Comparison of ENCODE assay signal across 10 cellular contexts in genomic region chr2:1731512-1731962, GRCh38. TPM values are rescaled to one million over a fixed set of nuclear protein-coding genes. Genes with fewer than 3 reads are reported as not detected.
DNase-seq lines count a peak whose midpoint lies in the region; ATAC-seq and TF ChIP-seq lines count a peak whose summit lies in the region.
"Had no signal": no experiment of that assay in that cellular context is flagged by ENCODE, and none has a peak within 500 bp of the region (broad histone marks: within the 10 kb centered on the region; RNA-seq: fewer than 3 reads in every experiment).

No MANE protein-coding gene starts in this region.

- H3K9ac ChIP-seq in neuronal stem cell (ENCODE audit: low read depth, low read length, poor library complexity): peak overlapping the region; percentile 45

- no peak overlapping the region for H2BK5ac ChIP-seq in neuronal stem cell (ENCODE audit: low read length)

- H3K4me1 ChIP-seq in neuronal stem cell (ENCODE audit: control insufficient read depth in 2 of 2, insufficient read depth in 1 of 2, low read depth in 1 of 2, low read length in 2 of 2): peaks cover 13 to 39% of the 10 kb centered on the region in 2 donors

- H3K4me1 Mint-ChIP-seq in activated naive CD4-positive, alpha-beta T cell treated with anti-CD3 and anti-CD28 coated beads, Interleukin-2, amount 10 ng/mL, durations not matched to agents 7 days and 5 days: no peaks in the 10 kb centered on the region

- POLR2A ChIA-PET in AG04449 (lab: Yijun Ruan, JAX): interaction anchor here (0.7 to 6.1 kb wide), 10 partner anchors 9 to 159 kb away, joined by 3 to 64 read pairs (median 6); partner anchors contain the start of gene PXDN

- no peak overlapping the region for H3K27ac Mint-ChIP-seq in activated naive CD4-positive, alpha-beta T cell treated with anti-CD3 and anti-CD28 coated beads, Interleukin-2, amount 10 ng/mL, durations not matched to agents 7 days and 5 days

- no peaks in the 10 kb centered on the region for H3K36me3 ChIP-seq in neuronal stem cell (replicated peaks in 1 of 2; ENCODE audit: control insufficient read depth in 2 of 2, insufficient read depth in 2 of 2, low read length in 2 of 2)

- H3K4ac ChIP-seq in neuronal stem cell (ENCODE audit: low read length): no peak overlapping the region

- no peak overlapping the region for H2BK12ac ChIP-seq in neuronal stem cell (ENCODE audit: low read length)

- ATAC-seq in HG02884 (IDR thresholded peaks at IDR 0.05; ENCODE audit: unreplicated experiment): no peak

- peak overlapping the region; percentile 68 for H3K18ac ChIP-seq in neuronal stem cell (ENCODE audit: low read length)

- peaks cover 9% of the 10 kb centered on the region for H3K27me3 Mint-ChIP-seq in activated naive CD4-positive, alpha-beta T cell treated with anti-CD3 and anti-CD28 coated beads, Interleukin-2, amount 10 ng/mL, durations not matched to agents 7 days and 5 days

- H4K8ac ChIP-seq in neuronal stem cell (ENCODE audit: low read depth, low read length): no peak overlapping the region

- H3K9me3 Mint-ChIP-seq in activated naive CD4-positive, alpha-beta T cell treated with anti-CD3 and anti-CD28 coated beads, Interleukin-2, amount 10 ng/mL, durations not matched to agents 7 days and 5 days: no peaks in the 10 kb centered on the region

- H2BK120ac ChIP-seq in neuronal stem cell (ENCODE audit: low read depth, low read length): no peak overlapping the region

- CTCF ChIA-PET in AG04449 (lab: Yijun Ruan, JAX): interaction anchor here (0.9 to 2.1 kb wide), 3 partner anchors 11 to 85 kb away, joined by 3 to 6 read pairs (median 5); no protein-coding TSS in a partner anchor
- CTCF ChIA-PET in activated naive CD4-positive, alpha-beta T cell treated with anti-CD3 and anti-CD28 coated beads, Interleukin-2, amount 10 ng/mL, durations not matched to agents 7 days and 5 days (lab: Charles Lee): no interaction called here

- no peak overlapping the region for H2AK5ac ChIP-seq in neuronal stem cell (ENCODE audit: low read depth, low read length)

- peaks cover 5% of the 10 kb centered on the region in 2 donors for H3K9me3 ChIP-seq in neuronal stem cell (replicated peaks in 1 of 2; ENCODE audit: control insufficient read depth in 2 of 2, insufficient read depth in 1 of 2, low read depth in 1 of 2, low read length in 2 of 2)

- no peaks in the 10 kb centered on the region for H3K27me3 ChIP-seq in neuronal stem cell (ENCODE audit: control insufficient read depth in 3 of 3, insufficient read depth in 3 of 3, low read depth in 1 of 3, low read length in 3 of 3)

- peak overlapping the region; percentile 37 for H3K23ac ChIP-seq in neuronal stem cell (ENCODE audit: low read depth, low read length, poor library complexity)

- H3K4me2 ChIP-seq in neuronal stem cell (ENCODE audit: insufficient read depth, low read length, poor library complexity, severe bottlenecking): no peak overlapping the region

- peak overlapping the region; percentile 25 for H2AFZ ChIP-seq in neuronal stem cell (ENCODE audit: low read length)

- H3K79me1 ChIP-seq in neuronal stem cell (ENCODE audit: low read depth, low read length): peaks cover 9% of the 10 kb centered on the region

- TF ChIP-seq CTCF in AG04449 (IDR thresholded peaks at IDR 0.05; ENCODE audit: insufficient read depth, low read length, missing control alignments): no peak

- H3K36me3 Mint-ChIP-seq in activated naive CD4-positive, alpha-beta T cell treated with anti-CD3 and anti-CD28 coated beads, Interleukin-2, amount 10 ng/mL, durations not matched to agents 7 days and 5 days: no peaks in the 10 kb centered on the region

- no CpG with 5 or more reads among the region's 6 CpGs for WGBS in neuronal stem cell (ENCODE audit: extremely low coverage in 2 of 2, insufficient read length in 2 of 2, insufficient replicate concordance in 1 of 2), 2 donors

- DNase-seq in AG04449 (ENCODE audit: low read depth, low spot score) (no peak), RPMI7951 (ENCODE audit: low read depth) (peak; percentile 98), fibroblast of gingiva (ENCODE audit: low read depth) (peak; percentile 66), neuronal stem cell (ENCODE audit: low spot score) (no peak), NCI-H82 treated with DMSO at 0.1 percent for 48 hours (lab: John Stamatoyannopoulos, UW; ENCODE audit: unreplicated experiment) (no peak)
- no peak for DNase-seq in activated naive CD4-positive, alpha-beta T cell treated with anti-CD3 and anti-CD28 coated beads, Interleukin-2, amount 10 ng/mL, durations not matched to agents 7 days and 5 days
- DNase-seq in activated CD4-positive, CD25-positive, alpha-beta regulatory T cell treated with anti-CD3 and anti-CD28 coated beads, Interleukin-2, amount 50 U/mL, for 72 hours: no peak
- DNase-seq: Calu3; stimulated activated naive CD4-positive, alpha-beta T cell treated with Interleukin-2 at 50 U/mL for 16 hours had no signal

- no peak overlapping the region for H2BK15ac ChIP-seq in neuronal stem cell (ENCODE audit: low read length)

- no peak overlapping the region for H3K4me3 Mint-ChIP-seq in activated naive CD4-positive, alpha-beta T cell treated with anti-CD3 and anti-CD28 coated beads, Interleukin-2, amount 10 ng/mL, durations not matched to agents 7 days and 5 days

- H3K27ac ChIP-seq in neuronal stem cell (replicated peaks; ENCODE audit: low read length): no peak overlapping the region

- H3K4me3 ChIP-seq in AG04449 (ENCODE audit: low read depth, low read length) (peak overlapping the region; percentile 18), neuronal stem cell (ENCODE audit: low read length in 2 of 2) (no peak overlapping the region)

- no peak overlapping the region for H4K91ac ChIP-seq in neuronal stem cell (ENCODE audit: low read depth, low read length, poor library complexity)

- no peak overlapping the region for H3K14ac ChIP-seq in neuronal stem cell (ENCODE audit: low read length)

RNA-seq across cellular contexts. Expression of gene PXDN, which starts 12.8 kb away (rescaled TPM):
- total RNA-seq in RPMI7951 (2014; rRNA removed; shearing (Covaris generic)): 272 and 304 TPM in 2 replicates
- polyA plus RNA-seq in neuronal stem cell (2013, experiment 1 of 2): 105 TPM
- 108 TPM for polyA plus RNA-seq in neuronal stem cell (2013, experiment 2 of 2)
- total RNA-seq: Calu3 had no signal

Comparison
In these comparisons a context has a peak if more than half of its experiments do, and no peak if none do; other contexts are left out.
1. DNase-seq: peak in RPMI7951 (single experiment) and fibroblast of gingiva (single experiment); none in AG04449 (single experiment), neuronal stem cell (single experiment), NCI-H82 treated with DMSO at 0.1 percent for 48 hours (single experiment), activated naive CD4-positive, alpha-beta T cell treated with anti-CD3 and anti-CD28 coated beads, Interleukin-2, amount 10 ng/mL, durations not matched to agents 7 days and 5 days (single experiment) and activated CD4-positive, CD25-positive, alpha-beta regulatory T cell treated with anti-CD3 and anti-CD28 coated beads, Interleukin-2, amount 50 U/mL, for 72 hours (single experiment).